Comparison of ENCODE assay signal across 8 cellular contexts in the genomic region with DNA sequence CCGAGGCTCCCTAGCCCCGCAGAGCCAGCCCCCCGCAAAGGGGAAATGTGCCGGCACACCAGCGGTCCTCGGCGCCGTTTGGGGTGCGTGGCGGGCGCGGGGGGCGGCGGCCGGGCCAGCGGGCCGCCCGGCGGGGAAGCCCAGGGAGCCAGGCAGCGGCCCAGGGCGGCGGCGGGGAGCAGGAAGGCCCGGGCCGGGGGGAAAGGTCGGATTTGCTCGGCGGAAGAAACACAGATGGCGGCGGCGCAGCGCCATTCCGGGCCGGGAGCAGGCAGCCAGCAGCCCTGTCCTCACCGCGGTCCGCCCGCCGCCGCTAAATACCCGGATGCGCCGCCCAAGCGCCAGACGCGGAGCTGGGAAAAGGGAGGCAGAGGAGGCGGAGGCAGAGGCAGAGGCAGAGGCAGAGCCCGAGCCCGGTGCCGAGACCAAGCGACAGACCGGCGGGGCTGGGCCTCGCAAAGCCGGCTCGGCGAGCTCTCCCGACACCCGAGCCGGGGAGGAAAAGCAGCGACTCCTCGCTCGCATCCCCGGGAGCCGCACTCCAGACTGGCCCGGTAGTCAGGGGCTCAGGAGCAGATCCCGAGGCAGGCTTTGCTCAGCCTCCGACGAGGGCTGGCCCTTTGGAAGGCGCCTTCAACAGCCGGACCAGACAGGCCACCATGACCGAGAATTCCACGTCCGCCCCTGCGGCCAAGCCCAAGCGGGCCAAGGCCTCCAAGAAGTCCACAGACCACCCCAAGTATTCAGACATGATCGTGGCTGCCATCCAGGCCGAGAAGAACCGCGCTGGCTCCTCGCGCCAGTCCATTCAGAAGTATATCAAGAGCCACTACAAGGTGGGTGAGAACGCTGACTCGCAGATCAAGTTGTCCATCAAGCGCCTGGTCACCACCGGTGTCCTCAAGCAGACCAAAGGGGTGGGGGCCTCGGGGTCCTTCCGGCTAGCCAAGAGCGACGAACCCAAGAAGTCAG. TPM values are rescaled to one million over a fixed set of nuclear protein-coding genes. Genes with fewer than 3 reads are reported as not detected.
DNase-seq lines count a peak whose midpoint lies in the region; ATAC-seq and TF ChIP-seq lines count a peak whose summit lies in the region.

No MANE protein-coding gene starts in this region.

- peaks cover 16% of the 10 kb centered on the region for H4K20me1 ChIP-seq in PC-9 (ENCODE audit: insufficient read depth)

- H3K36me3 ChIP-seq in A673 (ENCODE audit: insufficient read depth, low read length, poor library complexity, severe bottlenecking) (no peaks in the 10 kb centered on the region), H7 (replicated peaks; ENCODE audit: control insufficient read depth, insufficient read depth, low read length) (no peaks in the 10 kb centered on the region), PC-9 (ENCODE audit: low read depth) (no peaks in the 10 kb centered on the region), esophagus muscularis mucosa (no peaks in the 10 kb centered on the region), mucosa of rectum (ENCODE audit: control insufficient read depth in 2 of 2, insufficient read depth in 2 of 2, low read length in 2 of 2) (no peaks in the 10 kb centered on the region)

- no peak for TF ChIP-seq CTCF in A673 (conservative IDR thresholded peaks at IDR 0.05; ENCODE audit: low read depth, low read length)
- TF ChIP-seq CTCF in PC-9 (conservative IDR thresholded peaks at IDR 0.05) = no peak
- TF ChIP-seq CTCF in esophagus muscularis mucosa (IDR thresholded peaks at IDR 0.05) = no peak

- H3K4me1 ChIP-seq in A673 (ENCODE audit: insufficient read depth, low read length, poor library complexity, severe bottlenecking) (peaks cover 31% of the 10 kb centered on the region), PC-9 (replicated peaks; ENCODE audit: insufficient read depth) (peaks cover 18% of the 10 kb centered on the region), esophagus muscularis mucosa (peaks cover 49 to 69% (median 66%) of the 10 kb centered on the region in 4 donors), mucosa of rectum (ENCODE audit: control insufficient read depth in 2 of 2, insufficient read depth in 2 of 2, low read length in 2 of 2) (peaks cover 26 to 27% of the 10 kb centered on the region in 2 donors)

- peak overlapping the region; percentile 87 to 90 for H3K9ac ChIP-seq in mucosa of rectum (ENCODE audit: low read depth in 1 of 2, low read length in 2 of 2)

- CTCF ChIA-PET in A673 (lab: Charles Lee) (no interaction called here), PC-9 (lab: Charles Lee) (no interaction called here)

- TF ChIP-seq POLR2A in esophagus muscularis mucosa (IDR thresholded peaks at IDR 0.05; ENCODE audit: low read depth) = peak; percentile 68

- peaks cover 29% of the 10 kb centered on the region for H3K79me2 ChIP-seq in PC-9 (ENCODE audit: low read depth)

- ATAC-seq in GM21526 (IDR thresholded peaks at IDR 0.05; ENCODE audit: low FRiP score, unreplicated experiment) = no peak

- H3K9me2 ChIP-seq in PC-9 (ENCODE audit: insufficient read depth) = no peaks in the 10 kb centered on the region

- DNase-seq in A673 (ENCODE audit: low spot score) (peak; percentile 88), H7 (peak; percentile 93), PC-9 (peak; percentile 76 to 95), activated T-helper 1 cell treated with Interleukin-2 at 50 U/mL for 16 hours (ENCODE audit: low read depth) (peak; percentile 41), esophagus muscularis mucosa (ENCODE audit: extremely low spot score) (peak; percentile 95)
- DNase-seq in stimulated activated CD8-positive, alpha-beta memory T cell treated with anti-CD3 and anti-CD28 coated beads, Interleukin-4, amount 100 ng/mL, for 48 hours = peak; percentile 88

- H3K4me2 ChIP-seq in PC-9 = peak overlapping the region; percentile 86

- H3F3A ChIP-seq in PC-9 (ENCODE audit: insufficient read depth, low read depth) = peaks cover 47% of the 10 kb centered on the region; the same call in 1 of the 2 replicates

- H2AFZ ChIP-seq in PC-9 = peak overlapping the region; percentile 83

- POLR2A ChIA-PET in A673 (lab: Charles Lee; ENCODE audit: low non-redundant PET) (interaction anchor here (0.6 kb wide), 3 partner anchors 17 to 120 kb away, joined by 3 to 4 read pairs (median 4); no protein-coding TSS in a partner anchor), PC-9 (lab: Charles Lee; ENCODE audit: unreplicated experiment) (interaction anchor here (0.6 to 0.8 kb wide), 4 partner anchors 10 to 200 kb away, joined by 3 to 6 read pairs (median 4); a partner anchor contains a TSS)

- WGBS in esophagus muscularis mucosa = 14% methylated on average over 20 of the region's 90 CpGs

- intact Hi-C loops in A673 (cut with micrococcal nuclease; ENCODE audit: unreplicated experiment) (loop anchor here (5.0 kb wide), 1 partner anchor 128 kb away; a partner anchor contains a TSS), PC-9 (cut with micrococcal nuclease; ENCODE audit: unreplicated experiment) (loop anchor here (2.0 to 5.0 kb wide), 5 partner anchors 20 to 258 kb away; a partner anchor contains a TSS), esophagus muscularis mucosa (cut with DNase I) (loop anchor here (5.0 kb wide), 1 partner anchor 58 kb away; no protein-coding TSS in a partner anchor)

- H3K27me3 ChIP-seq in A673 (replicated peaks; ENCODE audit: insufficient read depth, low read depth, low read length, poor library complexity) (no peaks in the 10 kb centered on the region), H7 (ENCODE audit: control insufficient read depth, insufficient read depth, low read length) (peaks cover 48% of the 10 kb centered on the region), PC-9 (ENCODE audit: insufficient read depth, low read depth) (no peaks in the 10 kb centered on the region), esophagus muscularis mucosa (no peaks in the 10 kb centered on the region), mucosa of rectum (ENCODE audit: control insufficient read depth in 2 of 2, insufficient read depth in 2 of 2, low read length in 2 of 2) (no peaks in the 10 kb centered on the region)

- H3K4me3 ChIP-seq in A673 (ENCODE audit: low read depth, low read length, poor library complexity, severe bottlenecking) (peak overlapping the region; percentile 77), H7 (ENCODE audit: insufficient read depth, low read depth, low read length) (peak overlapping the region; percentile 67), PC-9 (peak overlapping the region; percentile 100), esophagus muscularis mucosa (peak overlapping the region; percentile 61 to 73 (median 66)), mucosa of rectum (ENCODE audit: low read length in 2 of 2) (peak overlapping the region; percentile 80 to 85)

- BruUV-seq in A673 (replicated peaks; lab: Mats Ljungman, UMichigan) = no TSS peak
- no TSS peak for BruUV-seq in PC-9 (replicated peaks; lab: Mats Ljungman, UMichigan)

- H3K27ac ChIP-seq in A673 (ENCODE audit: low read depth, low read length, poor library complexity, severe bottlenecking) (peak overlapping the region; percentile 89), PC-9 (peak overlapping the region; percentile 50), esophagus muscularis mucosa (replicated peaks in 1 of 4) (peak overlapping the region; percentile 85 to 95 (median 90)), mucosa of rectum (ENCODE audit: low read depth in 2 of 2, low read length in 2 of 2) (peak overlapping the region; percentile 94 to 96)

- no peak for TF ChIP-seq EP300 in esophagus muscularis mucosa (IDR thresholded peaks at IDR 0.05)

- H3K9me3 ChIP-seq in A673 (ENCODE audit: low read depth, low read length, poor library complexity, severe bottlenecking) = no peaks in the 10 kb centered on the region
- no peaks in the 10 kb centered on the region for H3K9me3 ChIP-seq in PC-9 (ENCODE audit: insufficient read depth, low read depth)
- H3K9me3 ChIP-seq in esophagus muscularis mucosa = no peaks in the 10 kb centered on the region
- H3K9me3 ChIP-seq in mucosa of rectum (ENCODE audit: control insufficient read depth in 2 of 2, low read length in 2 of 2) = no peaks in the 10 kb centered on the region

RNA-seq across cellular contexts. Expression of a gene that starts 2.6 kb away (rescaled TPM):
- 21.4 and 28.5 TPM in 2 replicates for total RNA-seq in A673 (2021)
- 35.1 and 45.0 TPM in 2 replicates for total RNA-seq in H7 (2014; rRNA removed; shearing (Covaris generic))
- 32.3 and 37.7 TPM in 2 replicates for total RNA-seq in PC-9 (2021)
- 10 to 100 TPM; 11.6 to 15.2 (median 12.3) TPM for total RNA-seq in esophagus muscularis mucosa

RNA-seq across cellular contexts. Expression of a gene that starts 18.0 kb away (rescaled TPM):
- 0.26 TPM in 1 of 2 replicates, not detected in the other for total RNA-seq in A673 (2021)
- not detected in 2 replicates for total RNA-seq in H7 (2014; rRNA removed; shearing (Covaris generic))
- 0.31 and 0.45 TPM in 2 replicates for total RNA-seq in PC-9 (2021)
- total RNA-seq in esophagus muscularis mucosa = not detected

RNA-seq across cellular contexts. Expression of a gene that starts 39.0 kb away (rescaled TPM):
- total RNA-seq in A673 (2021) = 29.5 and 32.9 TPM in 2 replicates
- total RNA-seq in H7 (2014; rRNA removed; shearing (Covaris generic)) = 16.9 and 25.2 TPM in 2 replicates
- 32.3 and 33.6 TPM in 2 replicates for total RNA-seq in PC-9 (2021)
- 10 to 100 TPM; 27.4 to 64.2 (median 48.1) TPM for total RNA-seq in esophagus muscularis mucosa

RNA-seq across cellular contexts. Expression of a gene that starts 44.0 kb away (rescaled TPM):
- 492 and 528 TPM in 2 replicates for total RNA-seq in A673 (2021)
- 652 and 748 TPM in 2 replicates for total RNA-seq in H7 (2014; rRNA removed; shearing (Covaris generic))
- 566 and 582 TPM in 2 replicates for total RNA-seq in PC-9 (2021)
- 100 to 1,000 TPM; 348 to 494 (median 425) TPM for total RNA-seq in esophagus muscularis mucosa

Comparison
In these comparisons a context has a peak if more than half of its experiments do, and no peak if none do; other contexts are left out.
1. DNase-seq: peak in every context shown above with its lines; median percentile 95 in esophagus muscularis mucosa; 93 in H7; 88 in A673; 88 in stimulated activated CD8-positive, alpha-beta memory T cell treated with anti-CD3 and anti-CD28 coated beads, Interleukin-4, amount 100 ng/mL, for 48 hours; 86 in PC-9; 41 in activated T-helper 1 cell treated with Interleukin-2 at 50 U/mL for 16 hours.